ENCODE assay signal across 21 cellular contexts in the genomic region with DNA sequence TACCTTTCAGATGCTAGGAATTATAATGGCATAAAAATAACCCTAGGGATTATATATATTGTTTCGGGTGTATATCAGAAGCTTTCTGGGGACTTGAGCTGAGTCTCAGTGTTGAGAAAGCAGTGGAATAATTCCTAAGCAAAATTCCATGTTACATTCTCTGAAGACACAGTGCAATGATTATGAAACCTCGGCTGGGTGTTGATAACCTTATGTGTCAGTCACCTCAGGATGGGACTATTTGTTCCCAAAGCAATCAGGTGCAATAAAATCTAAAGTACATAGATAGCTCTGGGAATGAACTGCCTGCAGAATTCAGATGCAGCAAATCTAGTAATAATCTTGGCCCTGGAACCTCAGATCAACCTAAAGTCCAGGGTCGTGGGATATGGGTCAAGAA. TPM values are rescaled to one million over a fixed set of nuclear protein-coding genes. Genes with fewer than 3 reads are reported as not detected.
"Had no signal": no experiment of that assay in that cellular context is flagged by ENCODE, and none has a peak within 500 bp of the region (broad histone marks: within the 10 kb centered on the region; RNA-seq: fewer than 3 reads in every experiment).

No MANE protein-coding gene starts in this region.

- H3K27ac ChIP-seq: esophagus squamous epithelium, gastrocnemius medialis, neutrophil, pancreas, right atrium auricular region, sigmoid colon, skin epidermis, suprapubic skin, transverse colon, upper lobe of right lung, uterus had no signal

- H3K27me3 ChIP-seq: esophagus squamous epithelium, gastrocnemius medialis, neutrophil, pancreas, right atrium auricular region, sigmoid colon, suprapubic skin, transverse colon, upper lobe of right lung, uterus had no signal

- H3K4me1 ChIP-seq: esophagus squamous epithelium, gastrocnemius medialis, pancreas, right atrium auricular region, sigmoid colon, transverse colon, uterus had no signal

- H3K9me3 ChIP-seq: esophagus squamous epithelium, gastrocnemius medialis, mucosa of descending colon, neutrophil, pancreas, sigmoid colon, suprapubic skin, transverse colon, upper lobe of right lung, uterus had no signal

- H3K36me3 ChIP-seq: esophagus squamous epithelium, gastrocnemius medialis, neutrophil, pancreas, right atrium auricular region, sigmoid colon, suprapubic skin, transverse colon, upper lobe of right lung, uterus had no signal

- ATAC-seq: effector memory CD8-positive, alpha-beta T cell; gastrocnemius medialis; mucosa of descending colon; natural killer cell treated with Interleukin-12 subunit alpha and Interleukin-12 subunit beta and Interleukin-15 and Interleukin-18, amount 100 ng/mL, for 72 hours; pancreas; stimulated activated naive B cell treated with anti-CD40 and anti-IgM and Interleukin-4, amounts not matched to agents 10 μg/mL and 1 μg/mL and 100 μg/mL, for 72 hours; upper lobe of right lung had no signal

- DNase-seq: cortex of kidney; effector memory CD8-positive, alpha-beta T cell; erythroblast; esophagus squamous epithelium; gastrocnemius medialis; mesenchymal stem cell; mucosa of descending colon; naive B cell; pancreas; sigmoid colon; stimulated activated CD4-positive, alpha-beta T cell treated with anti-CD3 and anti-CD28 coated beads, Interleukin-15, amount 100 ng/mL, for 24 hours; stimulated activated CD4-positive, alpha-beta T cell treated with anti-CD3 and anti-CD28 coated beads, Interleukin-2, amount 100 ng/mL, for 48 hours; stimulated activated naive B cell treated with anti-CD40 and anti-IgM and Interleukin-4, amounts not matched to agents 10 μg/mL and 1 μg/mL and 100 μg/mL, for 72 hours; transverse colon; upper lobe of right lung; uterus had no signal

- H3K4me3 ChIP-seq: esophagus squamous epithelium, gastrocnemius medialis, mucosa of descending colon, pancreas, right atrium auricular region, sigmoid colon, skin epidermis, suprapubic skin, transverse colon, upper lobe of right lung, uterus had no signal

RNA-seq across cellular contexts. Expression of a gene that starts 53.0 kb away (rescaled TPM):
- total RNA-seq: natural killer cell treated with Interleukin-12 subunit alpha and Interleukin-12 subunit beta and Interleukin-15 and Interleukin-18, amount 100 ng/mL, for 72 hours had no signal
